1 cellular context compared by ENCODE assay signal in the genomic region with DNA sequence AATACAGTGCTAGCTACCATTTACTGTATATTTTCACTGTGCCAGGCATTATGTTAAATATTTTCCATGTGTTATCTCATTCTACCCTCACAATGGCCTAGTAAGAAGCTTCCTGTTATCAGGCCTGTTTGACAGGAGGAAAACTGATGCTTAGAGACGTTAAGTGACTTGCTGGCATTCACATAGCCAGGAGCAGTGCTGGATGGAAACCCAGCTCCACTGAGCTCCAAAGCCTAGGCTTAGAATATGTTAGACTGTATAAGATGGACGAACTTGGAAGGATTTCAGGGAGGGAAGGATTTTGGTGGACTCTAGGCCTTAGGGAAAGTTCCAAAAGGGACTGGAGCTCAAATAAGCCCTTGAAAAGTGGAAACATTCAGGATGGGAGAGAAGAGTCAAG.
TF ChIP-seq lines count a peak whose summit lies in the region.

No MANE protein-coding gene starts in this region.

TF ChIP-seq in GM12878, 131 proteins besides CTCF, POLR2A, EP300 and RAD21:
- TF ChIP-seq SUZ12 (IDR thresholded peaks at IDR 0.05; ENCODE audit: unreplicated experiment) (no peak), POLR2AphosphoS2 (IDR thresholded peaks at IDR 0.05; ENCODE audit: low read depth, low read length) (no peak), YY1 (IDR thresholded peaks at IDR 0.05; ENCODE audit: low read depth, low read length) (no peak), JUND (IDR thresholded peaks at IDR 0.05; ENCODE audit: low read depth, low read length) (no peak), SPI1 (IDR thresholded peaks at IDR 0.05; ENCODE audit: borderline replicate concordance, insufficient read depth, low read depth, low read length) (no peak), PML (IDR thresholded peaks at IDR 0.05; ENCODE audit: low read length) (no peak), TARDBP (IDR thresholded peaks at IDR 0.05; ENCODE audit: borderline replicate concordance) (no peak), LARP7 (IDR thresholded peaks at IDR 0.05) (no peak), FOXM1 (IDR thresholded peaks at IDR 0.05; ENCODE audit: low read depth, low read length) (no peak), SRF (IDR thresholded peaks at IDR 0.05; ENCODE audit: low read depth in 2 of 2, low read length in 2 of 2) (no peak), CHD2 (IDR thresholded peaks at IDR 0.05; ENCODE audit: borderline replicate concordance, low read depth, low read length) (no peak), CHD1 (IDR thresholded peaks at IDR 0.05; ENCODE audit: low read depth, low read length) (no peak), EZH2 (IDR thresholded peaks at IDR 0.05; ENCODE audit: borderline replicate concordance, control insufficient read depth, low read depth, low read length) (no peak), WRNIP1 (IDR thresholded peaks at IDR 0.05; ENCODE audit: borderline replicate concordance, low read depth, low read length) (no peak)
- TF ChIP-seq, protein P1, sequence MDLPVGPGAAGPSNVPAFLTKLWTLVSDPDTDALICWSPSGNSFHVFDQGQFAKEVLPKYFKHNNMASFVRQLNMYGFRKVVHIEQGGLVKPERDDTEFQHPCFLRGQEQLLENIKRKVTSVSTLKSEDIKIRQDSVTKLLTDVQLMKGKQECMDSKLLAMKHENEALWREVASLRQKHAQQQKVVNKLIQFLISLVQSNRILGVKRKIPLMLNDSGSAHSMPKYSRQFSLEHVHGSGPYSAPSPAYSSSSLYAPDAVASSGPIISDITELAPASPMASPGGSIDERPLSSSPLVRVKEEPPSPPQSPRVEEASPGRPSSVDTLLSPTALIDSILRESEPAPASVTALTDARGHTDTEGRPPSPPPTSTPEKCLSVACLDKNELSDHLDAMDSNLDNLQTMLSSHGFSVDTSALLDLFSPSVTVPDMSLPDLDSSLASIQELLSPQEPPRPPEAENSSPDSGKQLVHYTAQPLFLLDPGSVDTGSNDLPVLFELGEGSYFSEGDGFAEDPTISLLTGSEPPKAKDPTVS (IDR thresholded peaks at IDR 0.05; ENCODE audit: low read depth, low read length) = no peak
- TF ChIP-seq, protein P2, sequence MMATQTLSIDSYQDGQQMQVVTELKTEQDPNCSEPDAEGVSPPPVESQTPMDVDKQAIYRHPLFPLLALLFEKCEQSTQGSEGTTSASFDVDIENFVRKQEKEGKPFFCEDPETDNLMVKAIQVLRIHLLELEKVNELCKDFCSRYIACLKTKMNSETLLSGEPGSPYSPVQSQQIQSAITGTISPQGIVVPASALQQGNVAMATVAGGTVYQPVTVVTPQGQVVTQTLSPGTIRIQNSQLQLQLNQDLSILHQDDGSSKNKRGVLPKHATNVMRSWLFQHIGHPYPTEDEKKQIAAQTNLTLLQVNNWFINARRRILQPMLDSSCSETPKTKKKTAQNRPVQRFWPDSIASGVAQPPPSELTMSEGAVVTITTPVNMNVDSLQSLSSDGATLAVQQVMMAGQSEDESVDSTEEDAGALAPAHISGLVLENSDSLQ (IDR thresholded peaks at IDR 0.05) = no peak
- TF ChIP-seq, protein P3, sequence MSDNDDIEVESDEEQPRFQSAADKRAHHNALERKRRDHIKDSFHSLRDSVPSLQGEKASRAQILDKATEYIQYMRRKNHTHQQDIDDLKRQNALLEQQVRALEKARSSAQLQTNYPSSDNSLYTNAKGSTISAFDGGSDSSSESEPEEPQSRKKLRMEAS (IDR thresholded peaks at IDR 0.05; ENCODE audit: low read depth, low read length) = no peak
